ENCODE assay signal across 8 cellular contexts in genomic region chr6:33276864-33277662, GRCh38. TPM values are rescaled to one million over a fixed set of nuclear protein-coding genes. Genes with fewer than 3 reads are reported as not detected.
A peak's percentile ranks its signal among the peaks of the same experiment; 100 is the strongest.
DNase-seq lines count a peak whose midpoint lies in the region; ATAC-seq and TF ChIP-seq lines count a peak whose summit lies in the region.

TSS of gene B3GALT4 (plus strand) at chr6:33277123. CDS start at chr6:33277420, 297 bp downstream.

- H3K9me3 ChIP-seq in DND-41 (ENCODE audit: insufficient read depth, low read length, severe bottlenecking) (no peaks in the 10 kb centered on the region), SU-DHL-6 (ENCODE audit: insufficient read depth, low read length) (no peaks in the 10 kb centered on the region), heart left ventricle (no peaks in the 10 kb centered on the region), trophoblast cell (ENCODE audit: insufficient read depth, low read depth, low read length) (no peaks in the 10 kb centered on the region), vagina (no peaks in the 10 kb centered on the region)

- H3K9ac ChIP-seq in DND-41 (ENCODE audit: low read depth, low read length) (peak within 1 kb of the TSS; percentile 75), SU-DHL-6 (ENCODE audit: low read length) (peak within 1 kb of the TSS; percentile 75), trophoblast cell (ENCODE audit: low read length) (peak within 1 kb of the TSS; percentile 84)

- peaks cover 54% of the 10 kb centered on the region for H3K4me1 Mint-ChIP-seq in activated naive CD8-positive, alpha-beta T cell treated with anti-CD3 and anti-CD28 coated beads, Interleukin-2, amount 50 U/mL, for 24 hours

- H3K4me2 ChIP-seq in DND-41 (ENCODE audit: insufficient read depth, low read length) = peak within 1 kb of the TSS; percentile 78
- peak within 1 kb of the TSS; percentile 88 for H3K4me2 ChIP-seq in SU-DHL-6 (ENCODE audit: low read depth, low read length, poor library complexity, severe bottlenecking)
- H3K4me2 ChIP-seq in trophoblast cell (ENCODE audit: low read length) = peak within 1 kb of the TSS; percentile 62

- peak within 1 kb of the TSS; percentile 56 for H3K18ac ChIP-seq in trophoblast cell (ENCODE audit: low read length)

- H2AK5ac ChIP-seq in trophoblast cell (ENCODE audit: low read length) = peak within 1 kb of the TSS; percentile 36

- peak within 1 kb of the TSS; percentile 78 for H4K12ac ChIP-seq in trophoblast cell (ENCODE audit: low read depth, low read length)

- DNase-seq in DND-41 (peak; percentile 84), heart left ventricle (peak; percentile 81 to 89 (median 81)), trophoblast cell (peak; percentile 61 to 78), vagina (ENCODE audit: extremely low spot score in 2 of 2) (no peak)
- peak; percentile 44 for DNase-seq in Jurkat, Clone E6-1 (ENCODE audit: low read depth, low spot score)
- DNase-seq in activated naive CD8-positive, alpha-beta T cell treated with anti-CD3 and anti-CD28 coated beads, Interleukin-2, amount 50 U/mL, for 24 hours = peak; percentile 87

- peak within 1 kb of the TSS; percentile 96 for H4K8ac ChIP-seq in trophoblast cell (ENCODE audit: low read depth, low read length)

- peak; percentile 51 for TF ChIP-seq CTCF in DND-41 (IDR thresholded peaks at IDR 0.05; ENCODE audit: borderline replicate concordance, extremely low read depth, low read length, poor library complexity, severe bottlenecking)
- peak; percentile 16 for TF ChIP-seq CTCF in SU-DHL-6 (IDR thresholded peaks at IDR 0.05; ENCODE audit: insufficient read depth, low read length, poor library complexity, severe bottlenecking)
- TF ChIP-seq CTCF in heart left ventricle (IDR thresholded peaks at IDR 0.05) = peak; percentile 32 to 79 (median 59)
- peak in 2 of 3 experiments; percentile 40 for TF ChIP-seq CTCF in vagina (IDR thresholded peaks at IDR 0.05)

- H3K79me2 ChIP-seq in DND-41 (ENCODE audit: insufficient read depth, low read length) = peaks cover 44% of the 10 kb centered on the region
- peaks cover 36% of the 10 kb centered on the region for H3K79me2 ChIP-seq in SU-DHL-6 (ENCODE audit: insufficient read depth, low read length)
- peaks cover 13% of the 10 kb centered on the region for H3K79me2 ChIP-seq in trophoblast cell (ENCODE audit: control insufficient read depth, insufficient read depth, low read length, poor library complexity)

- H3K36me3 ChIP-seq in DND-41 (ENCODE audit: insufficient read depth, low read length) (peaks cover 88% of the 10 kb centered on the region), SU-DHL-6 (ENCODE audit: low read length) (peaks cover 31% of the 10 kb centered on the region), heart left ventricle (peaks cover 0 to 81% (median 52%) of the 10 kb centered on the region in 9 donors), trophoblast cell (ENCODE audit: control insufficient read depth in 1 of 2, insufficient read depth in 2 of 2, low read length in 2 of 2) (peaks cover 48 to 57% of the 10 kb centered on the region in 2 experiments), vagina (peaks cover 0 to 39% of the 10 kb centered on the region in 2 donors)

- no peaks in the 10 kb centered on the region for H3K9me2 ChIP-seq in SU-DHL-6 (replicated peaks; ENCODE audit: insufficient read depth, low read length)

- peak within 1 kb of the TSS; percentile 19 to 66; a peak in 3 of 4 replicates for H3K4me3 ChIP-seq in DND-41 (ENCODE audit: low read depth in 1 of 2, low read length in 2 of 2)
- peak within 1 kb of the TSS; percentile 60 for H3K4me3 ChIP-seq in Jurkat, Clone E6-1 (ENCODE audit: low read length)
- peak within 1 kb of the TSS; percentile 76 for H3K4me3 ChIP-seq in SU-DHL-6 (ENCODE audit: insufficient read depth, low read length, poor library complexity, severe bottlenecking)
- peak within 1 kb of the TSS; percentile 47 to 87 (median 72) for H3K4me3 ChIP-seq in heart left ventricle
- peak within 1 kb of the TSS; percentile 84 for H3K4me3 ChIP-seq in trophoblast cell (ENCODE audit: low read depth, low read length)
- peak within 1 kb of the TSS; percentile 61 to 86 for H3K4me3 ChIP-seq in vagina

- H3K23ac ChIP-seq in trophoblast cell (ENCODE audit: low read length) = no peak within 1 kb of the TSS

- H2BK5ac ChIP-seq in trophoblast cell (ENCODE audit: low read depth, low read length, poor library complexity) = peak within 1 kb of the TSS; percentile 81

- peak within 1 kb of the TSS; percentile 89 for H3K14ac ChIP-seq in trophoblast cell (ENCODE audit: low read length)

- TF ChIP-seq POLR2A in heart left ventricle (IDR thresholded peaks at IDR 0.05) (peak in 1 of 2 donors; percentile 66), vagina (IDR thresholded peaks at IDR 0.05) (peak in 1 of 2 donors; percentile 41)

- H2AFZ ChIP-seq in DND-41 (ENCODE audit: low read depth, low read length) (peak within 1 kb of the TSS; percentile 77), SU-DHL-6 (ENCODE audit: low read depth, low read length, severe bottlenecking) (peak within 1 kb of the TSS; percentile 3), trophoblast cell (ENCODE audit: insufficient read depth, low read length, poor library complexity) (peak within 1 kb of the TSS; percentile 38)

- H4K91ac ChIP-seq in trophoblast cell (ENCODE audit: low read depth, low read length) = peak within 1 kb of the TSS; percentile 91

- H2BK12ac ChIP-seq in trophoblast cell (ENCODE audit: low read length) = no peak within 1 kb of the TSS

- peak within 1 kb of the TSS; percentile 89 for H3K4ac ChIP-seq in trophoblast cell (ENCODE audit: low read depth, low read length)

- no peaks in the 10 kb centered on the region for H3K27me3 Mint-ChIP-seq in activated naive CD8-positive, alpha-beta T cell treated with anti-CD3 and anti-CD28 coated beads, Interleukin-2, amount 50 U/mL, for 24 hours

- peak within 1 kb of the TSS; percentile 99 for H3K4me3 Mint-ChIP-seq in activated naive CD8-positive, alpha-beta T cell treated with anti-CD3 and anti-CD28 coated beads, Interleukin-2, amount 50 U/mL, for 24 hours

- peak within 1 kb of the TSS; percentile 37 for H2BK120ac ChIP-seq in trophoblast cell (ENCODE audit: insufficient read depth, low read length, poor library complexity)

- H3K79me1 ChIP-seq in trophoblast cell (ENCODE audit: low read length) = peaks cover 12% of the 10 kb centered on the region

- intact Hi-C loops in heart left ventricle (cut with DNase I) = loop anchor here in 2 of 10 donors (1.0 to 5.0 kb wide), 2 partner anchors 22 to 35 kb away; partner anchors contain the start of gene TAPBP (in 1 of the 2)
- intact Hi-C loops in vagina (cut with DNase I) = loop anchor here (5.0 kb wide), 1 partner anchor 300 kb away; no protein-coding TSS in a partner anchor

- no peaks in the 10 kb centered on the region for H3K9me3 Mint-ChIP-seq in activated naive CD8-positive, alpha-beta T cell treated with anti-CD3 and anti-CD28 coated beads, Interleukin-2, amount 50 U/mL, for 24 hours

- peak within 1 kb of the TSS; percentile 83 for H3K27ac ChIP-seq in DND-41 (ENCODE audit: low read length)
- peak within 1 kb of the TSS; percentile 90 for H3K27ac ChIP-seq in SU-DHL-6 (ENCODE audit: low read depth, low read length)
- H3K27ac ChIP-seq in heart left ventricle = peak within 1 kb of the TSS; percentile 73 to 98 (median 92)
- H3K27ac ChIP-seq in trophoblast cell (ENCODE audit: low read depth, low read length) = peak within 1 kb of the TSS; percentile 97
- H3K27ac ChIP-seq in vagina = peak within 1 kb of the TSS; percentile 86

- peaks cover 80% of the 10 kb centered on the region for H3F3A ChIP-seq in SU-DHL-6 (ENCODE audit: insufficient read depth)

- H3K27ac Mint-ChIP-seq in activated naive CD8-positive, alpha-beta T cell treated with anti-CD3 and anti-CD28 coated beads, Interleukin-2, amount 50 U/mL, for 24 hours = peak within 1 kb of the TSS; percentile 100

- H3K4me1 ChIP-seq in DND-41 (ENCODE audit: insufficient read depth, low read length) (peaks cover 58% of the 10 kb centered on the region), heart left ventricle (peaks cover 11 to 73% (median 50%) of the 10 kb centered on the region in 12 donors), trophoblast cell (ENCODE audit: control insufficient read depth in 1 of 2, insufficient read depth in 2 of 2, low read length in 2 of 2) (peaks cover 3 to 12% of the 10 kb centered on the region in 2 experiments), vagina (peaks cover 58% of the 10 kb centered on the region)

- peak; percentile 69 for ATAC-seq in DND-41 (ENCODE audit: insufficient read depth, low read depth)
- peak; percentile 52 for ATAC-seq in GM21447 (IDR thresholded peaks at IDR 0.05; ENCODE audit: unreplicated experiment)
- ATAC-seq in activated naive CD8-positive, alpha-beta T cell treated with anti-CD3 and anti-CD28 coated beads, Interleukin-2, amount 50 U/mL, for 24 hours = peak; percentile 76
- peak; percentile 56 to 78 (median 76) for ATAC-seq in heart left ventricle

- H4K20me1 ChIP-seq in DND-41 (ENCODE audit: insufficient read depth, low read length) (peaks cover 51% of the 10 kb centered on the region), SU-DHL-6 (ENCODE audit: low read depth, low read length) (peaks cover 16% of the 10 kb centered on the region)

- H3K27me3 ChIP-seq in DND-41 (ENCODE audit: insufficient read depth, low read length, poor library complexity) = no peaks in the 10 kb centered on the region
- H3K27me3 ChIP-seq in SU-DHL-6 (ENCODE audit: low read length) = no peaks in the 10 kb centered on the region
- no peaks in the 10 kb centered on the region for H3K27me3 ChIP-seq in heart left ventricle
- no peaks in the 10 kb centered on the region for H3K27me3 ChIP-seq in trophoblast cell (ENCODE audit: insufficient read depth, low read length)
- no peaks in the 10 kb centered on the region for H3K27me3 ChIP-seq in vagina

- WGBS in heart left ventricle, 4 donors = 0 to 2% (median 0%) methylated on average over 29 to 80 of the region's 80 CpGs
- WGBS in trophoblast cell (ENCODE audit: extremely low coverage, insufficient coverage, insufficient read length) = no CpG with 5 or more reads among the region's 80 CpGs

- H3K36me3 Mint-ChIP-seq in activated naive CD8-positive, alpha-beta T cell treated with anti-CD3 and anti-CD28 coated beads, Interleukin-2, amount 50 U/mL, for 24 hours (ENCODE audit: low read depth) = peaks cover 51% of the 10 kb centered on the region

RNA-seq across cellular contexts. Expression of gene B3GALT4, which starts in this region (rescaled TPM):
- polyA plus RNA-seq in Jurkat, Clone E6-1 (2012; ENCODE audit: insufficient read depth, insufficient read length) = 6.0 TPM
- total RNA-seq in heart left ventricle (10 to 100 TPM in 2 of 9 donors, 1 to 10 TPM in 7; 7.3 to 13.8 (median 9.1) TPM), vagina (14.0 TPM)
- 1 to 10 TPM; 7.4 to 8.7 TPM for polyA plus RNA-seq in heart left ventricle
- 4.4 TPM in 2 replicates for polyA plus RNA-seq in trophoblast cell (2013)

Comparison
In these comparisons a context has a peak if more than half of its experiments do, and no peak if none do; other contexts are left out.
1. DNase-seq: peak in DND-41 (single experiment), Jurkat, Clone E6-1 (single experiment), activated naive CD8-positive, alpha-beta T cell treated with anti-CD3 and anti-CD28 coated beads, Interleukin-2, amount 50 U/mL, for 24 hours (single experiment), heart left ventricle (5 of 5) and trophoblast cell (2 of 2); none in vagina (0 of 2).
2. H2AFZ ChIP-seq: peak in every context shown above with its lines; median percentile 77 in DND-41; 38 in trophoblast cell; 3 in SU-DHL-6.
3. Peak in every context shown above with its lines, with median percentiles within 50 percentile points of each other: ATAC-seq, H3K27ac ChIP-seq, H3K4me2 ChIP-seq, H3K4me3 ChIP-seq, H3K9ac ChIP-seq and CTCF ChIP-seq.